In the genomic region with DNA sequence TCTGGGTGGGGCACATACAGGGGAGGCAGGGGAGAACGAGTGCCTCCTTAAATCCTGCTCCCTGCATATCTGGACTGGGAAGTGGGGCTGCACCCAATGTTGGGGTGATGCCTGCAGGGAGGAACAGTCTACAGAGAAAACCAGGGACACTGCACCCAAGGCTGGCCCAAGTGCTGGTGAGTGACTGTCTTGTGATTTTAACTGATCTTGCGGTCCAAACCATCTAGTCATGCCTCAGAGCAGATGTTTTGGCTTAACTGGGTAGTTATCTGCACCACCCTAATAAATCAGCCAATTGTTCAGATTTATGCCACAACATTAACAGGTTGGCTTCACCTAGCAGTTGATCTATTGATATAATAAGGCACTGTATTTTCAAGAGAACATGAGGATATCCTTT, we compare ENCODE assay signal across 2 cellular contexts.
TF ChIP-seq lines count a peak whose summit lies in the region.

No MANE protein-coding gene starts in this region.

TF ChIP-seq in A549, 52 proteins besides CTCF, POLR2A, EP300 and RAD21 (continued from another document):
- TF ChIP-seq, protein P1, sequence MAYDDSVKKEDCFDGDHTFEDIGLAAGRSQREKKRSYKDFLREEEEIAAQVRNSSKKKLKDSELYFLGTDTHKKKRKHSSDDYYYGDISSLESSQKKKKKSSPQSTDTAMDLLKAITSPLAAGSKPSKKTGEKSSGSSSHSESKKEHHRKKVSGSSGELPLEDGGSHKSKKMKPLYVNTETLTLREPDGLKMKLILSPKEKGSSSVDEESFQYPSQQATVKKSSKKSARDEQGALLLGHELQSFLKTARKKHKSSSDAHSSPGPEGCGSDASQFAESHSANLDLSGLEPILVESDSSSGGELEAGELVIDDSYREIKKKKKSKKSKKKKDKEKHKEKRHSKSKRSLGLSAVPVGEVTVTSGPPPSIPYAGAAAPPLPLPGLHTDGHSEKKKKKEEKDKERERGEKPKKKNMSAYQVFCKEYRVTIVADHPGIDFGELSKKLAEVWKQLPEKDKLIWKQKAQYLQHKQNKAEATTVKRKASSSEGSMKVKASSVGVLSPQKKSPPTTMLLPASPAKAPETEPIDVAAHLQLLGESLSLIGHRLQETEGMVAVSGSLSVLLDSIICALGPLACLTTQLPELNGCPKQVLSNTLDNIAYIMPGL (CRISPR knock-in tag; IDR thresholded peaks at IDR 0.05; ENCODE audit: borderline replicate concordance) = no peak
- TF ChIP-seq HEYL (CRISPR knock-in tag; IDR thresholded peaks at IDR 0.05) (no peak), ELK1 (IDR thresholded peaks at IDR 0.05; ENCODE audit: low read depth, low read length) (no peak), RNF2 (IDR thresholded peaks at IDR 0.05; ENCODE audit: borderline replicate concordance, low read depth) (no peak), EHMT2 (IDR thresholded peaks at IDR 0.05; ENCODE audit: low read depth) (no peak), CHD2 (IDR thresholded peaks at IDR 0.05; ENCODE audit: low read length, partially characterized antibody) (no peak), JUNB (IDR thresholded peaks at IDR 0.05) (no peak), CBX2 (IDR thresholded peaks at IDR 0.05; ENCODE audit: borderline replicate concordance, low read depth) (no peak), JUN (IDR thresholded peaks at IDR 0.05) (no peak), POLR2AphosphoS2 (conservative IDR thresholded peaks at IDR 0.05; ENCODE audit: low read length) (no peak)
- TF ChIP-seq, protein P2, sequence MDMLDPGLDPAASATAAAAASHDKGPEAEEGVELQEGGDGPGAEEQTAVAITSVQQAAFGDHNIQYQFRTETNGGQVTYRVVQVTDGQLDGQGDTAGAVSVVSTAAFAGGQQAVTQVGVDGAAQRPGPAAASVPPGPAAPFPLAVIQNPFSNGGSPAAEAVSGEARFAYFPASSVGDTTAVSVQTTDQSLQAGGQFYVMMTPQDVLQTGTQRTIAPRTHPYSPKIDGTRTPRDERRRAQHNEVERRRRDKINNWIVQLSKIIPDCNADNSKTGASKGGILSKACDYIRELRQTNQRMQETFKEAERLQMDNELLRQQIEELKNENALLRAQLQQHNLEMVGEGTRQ (IDR thresholded peaks at IDR 0.05) = no peak
- TF ChIP-seq, protein P3, sequence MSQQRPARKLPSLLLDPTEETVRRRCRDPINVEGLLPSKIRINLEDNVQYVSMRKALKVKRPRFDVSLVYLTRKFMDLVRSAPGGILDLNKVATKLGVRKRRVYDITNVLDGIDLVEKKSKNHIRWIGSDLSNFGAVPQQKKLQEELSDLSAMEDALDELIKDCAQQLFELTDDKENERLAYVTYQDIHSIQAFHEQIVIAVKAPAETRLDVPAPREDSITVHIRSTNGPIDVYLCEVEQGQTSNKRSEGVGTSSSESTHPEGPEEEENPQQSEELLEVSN (IDR thresholded peaks at IDR 0.05; ENCODE audit: borderline replicate concordance, low read depth) = no peak
- TF ChIP-seq, protein P4, sequence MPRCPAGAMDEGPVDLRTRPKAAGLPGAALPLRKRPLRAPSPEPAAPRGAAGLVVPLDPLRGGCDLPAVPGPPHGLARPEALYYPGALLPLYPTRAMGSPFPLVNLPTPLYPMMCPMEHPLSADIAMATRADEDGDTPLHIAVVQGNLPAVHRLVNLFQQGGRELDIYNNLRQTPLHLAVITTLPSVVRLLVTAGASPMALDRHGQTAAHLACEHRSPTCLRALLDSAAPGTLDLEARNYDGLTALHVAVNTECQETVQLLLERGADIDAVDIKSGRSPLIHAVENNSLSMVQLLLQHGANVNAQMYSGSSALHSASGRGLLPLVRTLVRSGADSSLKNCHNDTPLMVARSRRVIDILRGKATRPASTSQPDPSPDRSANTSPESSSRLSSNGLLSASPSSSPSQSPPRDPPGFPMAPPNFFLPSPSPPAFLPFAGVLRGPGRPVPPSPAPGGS (IDR thresholded peaks at IDR 0.05) = no peak

TF ChIP-seq in HCT116, 20 proteins besides CTCF, POLR2A, EP300 and RAD21 (continued from another document):
- no peak for TF ChIP-seq ATF3 (IDR thresholded peaks at IDR 0.05)
- no peak for TF ChIP-seq YY1 (IDR thresholded peaks at IDR 0.05; ENCODE audit: extremely low read depth, insufficient replicate concordance, low read depth, low read length)
- no peak for TF ChIP-seq ZFX (IDR thresholded peaks at IDR 0.05)
- TF ChIP-seq TCF7L2 (IDR thresholded peaks at IDR 0.05; ENCODE audit: borderline replicate concordance, extremely low read depth, insufficient read depth, insufficient read length) = no peak
- TF ChIP-seq SRF (IDR thresholded peaks at IDR 0.05; ENCODE audit: low read depth) = no peak
- TF ChIP-seq EZH2phosphoT487 (IDR thresholded peaks at IDR 0.05; ENCODE audit: borderline replicate concordance) = no peak
- no peak for TF ChIP-seq ZNF274 (IDR thresholded peaks at IDR 0.05; ENCODE audit: low read depth, low read length)
- no peak for TF ChIP-seq CBX3 (IDR thresholded peaks at IDR 0.05; ENCODE audit: low read depth)
